In genomic region chr17:1301546-1301945, GRCh38 we compare ENCODE assay signal across 14 cellular contexts. TPM values are rescaled to one million over a fixed set of nuclear protein-coding genes. Genes with fewer than 3 reads are reported as not detected.
A peak's percentile ranks its signal among the peaks of the same experiment; 100 is the strongest.
DNase-seq lines count a peak whose midpoint lies in the region; ATAC-seq and TF ChIP-seq lines count a peak whose summit lies in the region.
"Had no signal": no experiment of that assay in that cellular context is flagged by ENCODE, and none has a peak within 500 bp of the region (broad histone marks: within the 10 kb centered on the region; RNA-seq: fewer than 3 reads in every experiment).

No MANE protein-coding gene starts in this region.

- ATAC-seq in GM23338: no peak
- ATAC-seq in HG03039 (IDR thresholded peaks at IDR 0.05; ENCODE audit: unreplicated experiment): no peak
- no peak for ATAC-seq in heart right ventricle

- H3K9me2 ChIP-seq in GM23338 (ENCODE audit: insufficient read depth): no peaks in the 10 kb centered on the region

- H3K27me3 Mint-ChIP-seq in GM23338 (ENCODE audit: insufficient read depth, low read depth, poor library complexity): peaks cover 9% of the 10 kb centered on the region

- H3K79me2 ChIP-seq in GM23338 (replicated peaks; ENCODE audit: insufficient read depth): no peaks in the 10 kb centered on the region
- H3K79me2 ChIP-seq in osteoblast (ENCODE audit: insufficient read depth, low read length): no peaks in the 10 kb centered on the region

- peaks cover 3% of the 10 kb centered on the region for H3K4me1 Mint-ChIP-seq in GM23338
- H3K4me1 Mint-ChIP-seq: CD14-positive monocyte had no signal

- H3K27me3 ChIP-seq in GM23338 (ENCODE audit: insufficient read depth): no peaks in the 10 kb centered on the region
- H3K27me3 ChIP-seq in WERI-Rb-1 (ENCODE audit: insufficient read depth, low read depth, severe bottlenecking): no peaks in the 10 kb centered on the region
- H3K27me3 ChIP-seq in osteoblast (ENCODE audit: insufficient read depth, low read length): peaks cover 22% of the 10 kb centered on the region
- peaks cover 0 to 58% (median 46%) of the 10 kb centered on the region in 7 donors for H3K27me3 ChIP-seq in heart right ventricle

- TF ChIP-seq CTCF in GM23338 (conservative IDR thresholded peaks at IDR 0.05; ENCODE audit: low read depth in 2 of 2) (no peak), WERI-Rb-1 (IDR thresholded peaks at IDR 0.05; ENCODE audit: low read depth, low read length) (no peak), osteoblast (IDR thresholded peaks at IDR 0.05; ENCODE audit: extremely low read depth, low read depth, low read length) (no peak), heart right ventricle (IDR thresholded peaks at IDR 0.05) (no peak)

- H3K4me1 ChIP-seq in GM23338 (ENCODE audit: insufficient read depth): peaks cover 10% of the 10 kb centered on the region
- no peaks in the 10 kb centered on the region for H3K4me1 ChIP-seq in osteoblast (ENCODE audit: insufficient read depth, low read length)
- H3K4me1 ChIP-seq in heart right ventricle: peaks cover 0 to 9% (median 0%) of the 10 kb centered on the region in 9 donors
- H3K4me1 ChIP-seq: BE2C had no signal

- H3K36me3 Mint-ChIP-seq in GM23338 (ENCODE audit: low read depth): no peaks in the 10 kb centered on the region
- H3K36me3 Mint-ChIP-seq: CD14-positive monocyte; CD4-positive, alpha-beta memory T cell had no signal

- 0 out of 2 replicates have a peak, but pooled peaks cover 2% of the 10 kb centered on the region for H3F3A ChIP-seq in GM23338 (replicated peaks; ENCODE audit: low read depth)

- WGBS in heart right ventricle, 2 donors: 68 to 74% methylated on average over 14 of the region's 14 CpGs

- H3K27ac Mint-ChIP-seq in GM23338: no peak overlapping the region
- H3K27ac Mint-ChIP-seq: CD14-positive monocyte; CD4-positive, alpha-beta memory T cell; H9 had no signal

- no peak for DNase-seq in GM23338 (ENCODE audit: low spot score)
- peak; percentile 31 for DNase-seq in WERI-Rb-1
- DNase-seq in osteoblast (ENCODE audit: insufficient read length, low spot score, missing footprints): peak; percentile 23
- DNase-seq in NCI-H2227 treated with DMSO at 0.1 percent for 48 hours (lab: John Stamatoyannopoulos, UW): no peak
- DNase-seq in heart right ventricle: no peak
- DNase-seq: BE2C; CD4-positive, alpha-beta memory T cell; DMS79 treated with DMSO at 0.1 percent for 48 hours; GF-D8; H9 had no signal

- H3K4me2 ChIP-seq in GM23338 (no peak overlapping the region), osteoblast (ENCODE audit: insufficient read depth, low read length) (no peak overlapping the region)

- H3K9me3 Mint-ChIP-seq in GM23338: no peaks in the 10 kb centered on the region
- H3K9me3 Mint-ChIP-seq: CD4-positive, alpha-beta memory T cell; H9 had no signal

- no peaks in the 10 kb centered on the region for H3K36me3 ChIP-seq in GM23338 (ENCODE audit: insufficient read depth)
- no peaks in the 10 kb centered on the region for H3K36me3 ChIP-seq in WERI-Rb-1
- H3K36me3 ChIP-seq in osteoblast (ENCODE audit: insufficient read depth, low read length): no peaks in the 10 kb centered on the region
- no peaks in the 10 kb centered on the region for H3K36me3 ChIP-seq in heart right ventricle
- H3K36me3 ChIP-seq: BE2C had no signal

- intact Hi-C loops in heart right ventricle (cut with DNase I): no loop called here

- no peak overlapping the region for H3K4me3 Mint-ChIP-seq in GM23338
- H3K4me3 Mint-ChIP-seq: CD14-positive monocyte; CD4-positive, alpha-beta memory T cell; H9 had no signal

- H2AFZ ChIP-seq in GM23338 (peak overlapping the region; percentile 56; the same call in 1 of the 2 replicates), osteoblast (ENCODE audit: low read length) (no peak overlapping the region)

- H4K20me1 ChIP-seq in GM23338 (replicated peaks; ENCODE audit: insufficient read depth): no peaks in the 10 kb centered on the region
- no peaks in the 10 kb centered on the region for H4K20me1 ChIP-seq in osteoblast (ENCODE audit: insufficient read depth, low read length)

- H3K4me3 ChIP-seq in GM23338: no peak overlapping the region
- H3K4me3 ChIP-seq in WERI-Rb-1 (ENCODE audit: low read depth, low read length): no peak overlapping the region
- H3K4me3 ChIP-seq in osteoblast (ENCODE audit: insufficient read depth, low read length): no peak overlapping the region
- no peak overlapping the region for H3K4me3 ChIP-seq in heart right ventricle

- H3K27ac ChIP-seq in GM23338 (ENCODE audit: low read depth) (no peak overlapping the region), WERI-Rb-1 (no peak overlapping the region), osteoblast (ENCODE audit: low read depth, low read length) (no peak overlapping the region), heart right ventricle (no peak overlapping the region)
- H3K27ac ChIP-seq: HL-60 had no signal

- H3K9me3 ChIP-seq in WERI-Rb-1 (ENCODE audit: severe bottlenecking) (no peaks in the 10 kb centered on the region), osteoblast (ENCODE audit: low read depth, low read length) (no peaks in the 10 kb centered on the region), heart right ventricle (no peaks in the 10 kb centered on the region)
- H3K9me3 ChIP-seq: BE2C had no signal

TF ChIP-seq in GM23338, 12 proteins besides CTCF, POLR2A, EP300 and RAD21 (continues in another document):
- TF ChIP-seq ZNF462 (CRISPR knock-in tag; IDR thresholded peaks at IDR 0.05): no peak
- TF ChIP-seq JUNB (IDR thresholded peaks at IDR 0.05; ENCODE audit: unreplicated experiment): no peak

RNA-seq across cellular contexts. Expression of gene TRARG1, which starts 22.1 kb away (rescaled TPM):
- total RNA-seq in GM23338 (2014; rRNA removed; shearing (Covaris generic)): 0.12 TPM in 1 of 2 replicates, not detected in the other
- polyA plus RNA-seq in GM23338 (2016; fragmentation: Nextera tagmentation; extraction: Ambion mirVana) (not detected in 2 replicates), heart right ventricle (1 to 10 TPM; 2.0 to 3.4 TPM)
- total RNA-seq in osteoblast (not detected in 2 replicates), heart right ventricle (1 to 10 TPM in 5 of 10 donors, under 1 TPM in 4, not detected in 1; 0.12 to 9.2 (median 1.1) TPM)
- total RNA-seq: CD4-positive, alpha-beta memory T cell; H9; HT1080 had no signal
- polyA plus RNA-seq: CD14-positive monocyte; CD4-positive, alpha-beta memory T cell had no signal

RNA-seq across cellular contexts. Expression of gene BHLHA9, which starts 31.3 kb away (rescaled TPM):
- 2.3 TPM in 1 of 2 replicates, not detected in the other for total RNA-seq in GM23338 (2014; rRNA removed; shearing (Covaris generic))
- polyA plus RNA-seq in GM23338 (2016; fragmentation: Nextera tagmentation; extraction: Ambion mirVana) (0.39 and 1.1 TPM in 2 replicates), heart right ventricle (not detected)
- total RNA-seq in osteoblast (not detected in 2 replicates), heart right ventricle (under 1 TPM in 2 of 10 donors, not detected in 8; 0.30 to 0.37 TPM)
- total RNA-seq: CD4-positive, alpha-beta memory T cell; H9; HT1080 had no signal
- polyA plus RNA-seq: CD14-positive monocyte; CD4-positive, alpha-beta memory T cell had no signal

Comparison
In these comparisons a context has a peak if more than half of its experiments do, and no peak if none do; other contexts are left out.
1. DNase-seq: peak in WERI-Rb-1 (single experiment) and osteoblast (single experiment); none in GM23338 (single experiment), NCI-H2227 treated with DMSO at 0.1 percent for 48 hours (single experiment) and heart right ventricle (0 of 2).